Comparison of ENCODE assay signal across 11 cellular contexts in genomic region chr7:37408241-37408884, GRCh38. TPM values are rescaled to one million over a fixed set of nuclear protein-coding genes. Genes with fewer than 3 reads are reported as not detected.
DNase-seq lines count a peak whose midpoint lies in the region; ATAC-seq, FAIRE-seq and TF ChIP-seq lines count a peak whose summit lies in the region.
"Had no signal": no experiment of that assay in that cellular context is flagged by ENCODE, and none has a peak within 500 bp of the region (broad histone marks: within the 10 kb centered on the region; RNA-seq: fewer than 3 reads in every experiment).

No MANE protein-coding gene starts in this region.

- SMC1A ChIA-PET in GM12878 (lab: Charles Lee; ENCODE audit: uncharacterized antibody, unreplicated experiment), result no interaction called here

- CTCF ChIA-PET in HepG2 (lab: Yijun Ruan, JAX; ENCODE audit: low intra/inter-chr PET ratio, low total read pairs), result no interaction called here
- CTCF ChIA-PET in GM12878 (lab: Yijun Ruan, JAX), result no interaction called here

- FAIRE-seq in HepG2 (lab: Jason Lieb, UNC) (no peak), GM12878 (lab: Jason Lieb, UNC) (no peak)

- intact Hi-C loops in HepG2 (cut with micrococcal nuclease; ENCODE audit: unreplicated experiment), result no loop called here
- intact Hi-C loops in GM12878 (cut with micrococcal nuclease; ENCODE audit: unreplicated experiment), result no loop called here

- H3K79me2 ChIP-seq in HepG2 (ENCODE audit: insufficient read depth, low read length) (no peaks in the 10 kb centered on the region), GM12878 (ENCODE audit: control insufficient read depth, insufficient read depth, low read length) (no peaks in the 10 kb centered on the region)

- BruUV-seq in HepG2 (replicated peaks; lab: Mats Ljungman, UMichigan) (no TSS peak), GM12878 (replicated peaks; lab: Mats Ljungman, UMichigan) (no TSS peak)

- no peak for TF ChIP-seq CTCF in liver (IDR thresholded peaks at IDR 0.05; ENCODE audit: low read depth, low read length, missing input control)
- TF ChIP-seq CTCF in HepG2 (CRISPR knock-in tag; IDR thresholded peaks at IDR 0.05), result no peak
- TF ChIP-seq CTCF in GM12878 (IDR thresholded peaks at IDR 0.05 in 2 of 3, conservative IDR thresholded peaks at IDR 0.05 in 1 of 3; ENCODE audit: control insufficient read depth in 2 of 3, extremely low read depth in 1 of 3, insufficient read depth in 1 of 3, low read depth in 3 of 3, low read length in 3 of 3), result no peak
- no peak for TF ChIP-seq CTCF in thoracic aorta (IDR thresholded peaks at IDR 0.05)

- TF ChIP-seq EP300 in HepG2 (IDR thresholded peaks at IDR 0.05; ENCODE audit: low read depth in 2 of 2, low read length in 2 of 2) (no peak), HepG2 (CRISPR knock-in tag; IDR thresholded peaks at IDR 0.05; ENCODE audit: borderline replicate concordance) (no peak), GM12878 (IDR thresholded peaks at IDR 0.05; ENCODE audit: borderline replicate concordance in 1 of 2, control insufficient read depth in 1 of 2, low read depth in 2 of 2, low read length in 2 of 2) (no peak)

- H3K27me3 ChIP-seq in liver (ENCODE audit: control insufficient read depth in 4 of 4, insufficient read depth in 4 of 4, low read length in 3 of 4) (no peaks in the 10 kb centered on the region), HepG2 (ENCODE audit: control insufficient read depth in 1 of 2, insufficient read depth in 2 of 2, low read length in 2 of 2) (no peaks in the 10 kb centered on the region), GM12878 (replicated peaks in 1 of 2; ENCODE audit: control insufficient read depth in 2 of 2, insufficient read depth in 2 of 2, low read length in 1 of 2) (no peaks in the 10 kb centered on the region), thoracic aorta (replicated peaks; ENCODE audit: insufficient read depth) (no peaks in the 10 kb centered on the region)
- H3K27me3 ChIP-seq: BLaER1 treated with 17β-estradiol and CSF1 and Interleukin-3, amounts not matched to agents 10 nM and 100 nM had no signal

- WGBS in liver, result 29% methylated on average over 9 of the region's 9 CpGs
- WGBS in HepG2 (ENCODE audit: low lambda C conversion rate), result 26% methylated on average over 9 of the region's 9 CpGs
- WGBS in GM12878 (ENCODE audit: insufficient coverage, insufficient replicate concordance, low lambda C conversion rate, missing lambda C conversion rate), result 25% methylated on average over 9 of the region's 9 CpGs

- H3K4me3 ChIP-seq in liver (ENCODE audit: low read depth in 1 of 3, low read length in 3 of 3) (peak overlapping the region in 1 of 3 donors; percentile 5), HepG2 (replicated peaks in 1 of 3; ENCODE audit: insufficient read depth in 1 of 3, low read depth in 2 of 3, low read length in 3 of 3) (no peak overlapping the region), GM12878 (no peak overlapping the region), thoracic aorta (no peak overlapping the region)
- H3K4me3 ChIP-seq: BLaER1 treated with 17β-estradiol and CSF1 and Interleukin-3, amounts not matched to agents 10 nM and 100 nM had no signal

- H3K27ac ChIP-seq in liver (ENCODE audit: low read depth in 1 of 2, low read length in 2 of 2) (peak overlapping the region; percentile 70 to 85), HepG2 (ENCODE audit: extremely low read length, insufficient read depth, low read length) (no peak overlapping the region), GM12878 (ENCODE audit: control insufficient read depth, insufficient read depth) (peak overlapping the region; percentile 15; the same call in 1 of the 2 replicates), thoracic aorta (no peak overlapping the region)
- H3K27ac ChIP-seq: BLaER1 treated with 17β-estradiol and CSF1 and Interleukin-3, amounts not matched to agents 10 nM and 100 nM; RWPE1 had no signal

- H4K20me1 ChIP-seq in HepG2 (ENCODE audit: insufficient read depth, low read length) (no peaks in the 10 kb centered on the region), GM12878 (ENCODE audit: control insufficient read depth, insufficient read depth) (no peaks in the 10 kb centered on the region)
- H4K20me1 ChIP-seq: BLaER1 treated with 17β-estradiol and CSF1 and Interleukin-3, amounts not matched to agents 10 nM and 100 nM had no signal

- in situ Hi-C loops in HepG2 (cut with HindIII; ENCODE audit: extremely low pct_ligation_motif_present, low pct_unique_long_range_greater_than_20kb), result no loop called here
- in situ Hi-C loops in GM12878 (cut with MboI), result no loop called here

- no peak for DNase-seq in HepG2 (ENCODE audit: low spot score)
- peak; percentile 50 to 79 for DNase-seq in NOMO-1 (lab: John Stamatoyannopoulos, UW; ENCODE audit: unreplicated experiment in 2 of 2)
- DNase-seq in GM12878 (ENCODE audit: low read depth, low spot score), result no peak
- no peak for DNase-seq in thoracic aorta (ENCODE audit: low spot score)
- DNase-seq in HuH-7 (ENCODE audit: low spot score), result no peak
- DNase-seq in NCI-H2029 treated with DMSO at 0.1 percent for 48 hours (lab: John Stamatoyannopoulos, UW), result no peak
- DNase-seq: amniotic stem cell had no signal

- H3K9me3 ChIP-seq in liver (ENCODE audit: control insufficient read depth in 4 of 4, low read length in 3 of 4) (no peaks in the 10 kb centered on the region), HepG2 (ENCODE audit: low read length) (no peaks in the 10 kb centered on the region), GM12878 (replicated peaks; ENCODE audit: control insufficient read depth, insufficient read depth, low read length) (peaks cover 2% of the 10 kb centered on the region; the same call in 1 of the 3 replicates), thoracic aorta (no peaks in the 10 kb centered on the region)

- H3K4me2 ChIP-seq in HepG2 (ENCODE audit: low read depth, low read length) (no peak overlapping the region), GM12878 (ENCODE audit: control insufficient read depth, insufficient read depth) (peak overlapping the region; percentile 69)

- ATAC-seq in HepG2, result no peak
- ATAC-seq in GM12878, result peak; percentile 42
- ATAC-seq in thoracic aorta (ENCODE audit: insufficient number of reproducible peaks, low FRiP score, low read depth), result peak; percentile 4
- ATAC-seq in HG03432 (IDR thresholded peaks at IDR 0.05; ENCODE audit: unreplicated experiment), result no peak

- H2AFZ ChIP-seq in HepG2 (ENCODE audit: low read length) (no peak overlapping the region), GM12878 (ENCODE audit: control insufficient read depth, low read depth, low read length) (peak overlapping the region; percentile 48)

- TF ChIP-seq POLR2A in HepG2 (IDR thresholded peaks at IDR 0.05; ENCODE audit: insufficient read depth in 1 of 2, low read depth in 2 of 2, low read length in 2 of 2), result no peak
- TF ChIP-seq POLR2A in GM12878 (IDR thresholded peaks at IDR 0.05; ENCODE audit: low read depth, low read length), result no peak

- no peaks in the 10 kb centered on the region for H3K36me3 ChIP-seq in liver (ENCODE audit: control insufficient read depth in 4 of 4, insufficient read depth in 3 of 4, low read depth in 1 of 4, low read length in 3 of 4)
- H3K36me3 ChIP-seq in HepG2 (replicated peaks in 1 of 2; ENCODE audit: control insufficient read depth in 1 of 2, insufficient read depth in 2 of 2, low read length in 2 of 2), result no peaks in the 10 kb centered on the region
- H3K36me3 ChIP-seq in GM12878 (ENCODE audit: control insufficient read depth in 2 of 2, insufficient read depth in 2 of 2, low read length in 1 of 2), result no peaks in the 10 kb centered on the region
- H3K36me3 ChIP-seq in thoracic aorta, result no peaks in the 10 kb centered on the region

- H3K4me1 ChIP-seq in liver (ENCODE audit: control insufficient read depth in 4 of 4, insufficient read depth in 4 of 4, low read length in 3 of 4) (peaks cover 10 to 57% (median 30%) of the 10 kb centered on the region in 4 donors), HepG2 (ENCODE audit: insufficient read depth, low read length) (peaks cover 14% of the 10 kb centered on the region; the same call in 1 of the 2 replicates), GM12878 (ENCODE audit: control insufficient read depth, insufficient read depth, low read length) (peaks cover 16% of the 10 kb centered on the region), thoracic aorta (ENCODE audit: control insufficient read depth in 1 of 2, low read depth in 2 of 2) (peaks cover 0 to 3% of the 10 kb centered on the region in 2 donors)

- H3K9ac ChIP-seq in liver (ENCODE audit: low read depth in 1 of 2, low read length in 2 of 2) (peak overlapping the region; percentile 15 to 27), HepG2 (ENCODE audit: insufficient read depth, low read depth, low read length) (no peak overlapping the region), GM12878 (ENCODE audit: control insufficient read depth, insufficient read depth, low read length) (no peak overlapping the region)
- H3K9ac ChIP-seq: BLaER1 treated with 17β-estradiol and CSF1 and Interleukin-3, amounts not matched to agents 10 nM and 100 nM had no signal

- POLR2A ChIA-PET in HepG2 (lab: Yijun Ruan, JAX) (no interaction called here), GM12878 (lab: Charles Lee) (interaction anchor here (0.6 to 0.8 kb wide), 4 partner anchors 14 to 612 kb away, joined by 3 to 5 read pairs (median 4); no protein-coding TSS in a partner anchor)

- RAD21 ChIA-PET in GM12878 (lab: Charles Lee; ENCODE audit: unreplicated experiment), result no interaction called here

- TF ChIP-seq RAD21 in liver (IDR thresholded peaks at IDR 0.05), result no peak
- no peak for TF ChIP-seq RAD21 in HepG2 (CRISPR knock-in tag; IDR thresholded peaks at IDR 0.05)
- TF ChIP-seq RAD21 in GM12878 (IDR thresholded peaks at IDR 0.05; ENCODE audit: insufficient read depth, low read depth, low read length), result no peak

RNA-seq across cellular contexts. Expression of gene ELMO1, which starts 40.3 kb away (rescaled TPM):
- total RNA-seq in liver (10 to 100 TPM; 17.1 to 51.5 TPM), HepG2 (2016; rRNA removed; fragmentation: Illumina TruSeq; extraction: Trizol) (0.11 TPM in 1 of 2 replicates, not detected in the other), GM12878 (2014; rRNA removed) (63.2 and 74.4 TPM in 2 replicates), GM12878 (2014; rRNA removed; fragmentation: Illumina TruSeq; extraction: Trizol) (70.7 and 71.4 TPM in 2 replicates), GM12878 (2021) (74.5 and 81.6 TPM in 2 replicates), thoracic aorta (10 to 100 TPM; 66.0 to 72.2 TPM)
- polyA plus RNA-seq in liver (10 to 100 TPM in 1 of 2 donors, 1 to 10 TPM in 1; 6.7 to 12.5 TPM), HepG2 (2011; rRNA removed) (0.14 and 0.17 TPM in 2 replicates), GM12878 (2011; rRNA removed) (44.1 and 67.7 TPM in 2 replicates), GM12878 (2014; fragmentation: Illumina TruSeq; extraction: Trizol) (85.9 and 92.7 TPM in 2 replicates), GM12878 (2014; fragmentation: Nextera tagmentation; extraction: Ambion mirVana) (10 to 100 TPM; 22.6 to 26.1 TPM), GM12878 (2014; rRNA removed) (41.5 and 50.0 TPM in 2 replicates), GM12878 (2016; fragmentation: Nextera tagmentation; extraction: Ambion mirVana) (10 to 100 TPM; 43.0 to 45.9 TPM)
- 0.44 TPM in 1 of 2 replicates, not detected in the other for total RNA-seq in HepG2 (2016; cell fraction: cytosol; rRNA removed; fragmentation: Illumina TruSeq; extraction: Trizol; ENCODE audit: low read depth)
- total RNA-seq in HepG2 (2016; cell fraction: insoluble cytoplasmic fraction; rRNA removed; fragmentation: Illumina TruSeq; extraction: Trizol), result 0.25 and 0.32 TPM in 2 replicates
- total RNA-seq in HepG2 (2016; cell fraction: membrane; rRNA removed; fragmentation: Illumina TruSeq; extraction: Trizol), result 0.10 and 0.25 TPM in 2 replicates
- total RNA-seq in HepG2 (2016; cell fraction: nucleus; rRNA removed; fragmentation: Illumina TruSeq; extraction: Trizol), result 0.19 TPM in 1 of 2 replicates, not detected in the other
- polyA plus RNA-seq in HepG2 (2011; cell fraction: cytosol; rRNA removed), result 0.05 TPM in 1 of 2 replicates, not detected in the other
- 0.31 TPM in 1 of 2 replicates, not detected in the other for polyA plus RNA-seq in HepG2 (2011; cell fraction: nucleus; rRNA removed)
- 0.21 and 0.66 TPM in 2 replicates for polyA plus RNA-seq in HepG2 (2012)
- 0.10 TPM in 1 of 2 replicates, not detected in the other for polyA plus RNA-seq in HepG2 (2016; cell fraction: cytosol; fragmentation: Illumina TruSeq; extraction: Trizol; ENCODE audit: low read depth)
- 0.37 and 0.74 TPM in 2 replicates for polyA plus RNA-seq in HepG2 (2016; cell fraction: insoluble cytoplasmic fraction; fragmentation: Illumina TruSeq; extraction: Trizol; ENCODE audit: low read depth)
- 0.29 and 0.41 TPM in 2 replicates for polyA plus RNA-seq in HepG2 (2016; cell fraction: membrane; fragmentation: Illumina TruSeq; extraction: Trizol; ENCODE audit: low read depth)
- polyA plus RNA-seq in HepG2 (2016; cell fraction: nucleus; fragmentation: Illumina TruSeq; extraction: Trizol; ENCODE audit: insufficient read depth, low read depth), result 0.31 and 0.61 TPM in 2 replicates
- 0.05 and 1.2 TPM in 2 replicates for polyA minus RNA-seq in HepG2 (2011; rRNA and poly(A)+ RNA removed; ENCODE audit: low replicate concordance)
- not detected in 2 replicates for polyA minus RNA-seq in HepG2 (2011; cell fraction: cytosol; rRNA and poly(A)+ RNA removed)
- 0.37 and 1.3 TPM in 2 replicates for polyA minus RNA-seq in HepG2 (2011; cell fraction: nucleus; rRNA and poly(A)+ RNA removed)
- 410 and 467 TPM in 2 replicates for total RNA-seq in GM12878 (2013; cell fraction: nucleolus; rRNA removed)
- 34.7 TPM for polyA plus RNA-seq in GM12878 (2011; ENCODE audit: low read depth)
- polyA plus RNA-seq in GM12878 (2011; cell fraction: cytosol; rRNA removed), result 66.4 and 90.6 TPM in 2 replicates
- polyA plus RNA-seq in GM12878 (2011; cell fraction: nucleus; rRNA removed), result 61.5 and 64.7 TPM in 2 replicates
- 45.2 and 53.2 TPM in 2 replicates for polyA plus RNA-seq in GM12878 (2012)
- 194 and 201 TPM in 2 replicates for polyA minus RNA-seq in GM12878 (2011; rRNA and poly(A)+ RNA removed)
- polyA minus RNA-seq in GM12878 (2011; cell fraction: cytosol; rRNA and poly(A)+ RNA removed), result 74.2 and 82.4 TPM in 2 replicates
- polyA minus RNA-seq in GM12878 (2011; cell fraction: nucleus; rRNA and poly(A)+ RNA removed), result 198 and 264 TPM in 2 replicates

Comparison
In these comparisons a context has a peak if more than half of its experiments do, and no peak if none do; other contexts are left out.
1. H3K27ac ChIP-seq: peak in liver (2 of 2) and GM12878 (single experiment); none in HepG2 (single experiment) and thoracic aorta (0 of 2).
2. H3K9ac ChIP-seq: peak in liver (2 of 2); none in HepG2 (single experiment) and GM12878 (single experiment).
3. RNA of gene ELMO1, which starts 40.3 kb away (total RNA-seq): 66.0 to 72.2 TPM in thoracic aorta, 63.2 to 467 TPM in GM12878 and 17.1 to 51.5 TPM in liver; 0.10 to 0.44 TPM in HepG2; every median in the first group is over 10 times any median in the second.
4. ATAC-seq: peak in GM12878 (single experiment) and thoracic aorta (single experiment); none in HepG2 (single experiment) and HG03432 (single experiment).
5. DNase-seq: peak in NOMO-1 (2 of 2); none in HepG2 (single experiment), GM12878 (single experiment), thoracic aorta (single experiment), HuH-7 (single experiment) and NCI-H2029 treated with DMSO at 0.1 percent for 48 hours (single experiment).